ENCODE assay signal across 26 cellular contexts in the genomic region with DNA sequence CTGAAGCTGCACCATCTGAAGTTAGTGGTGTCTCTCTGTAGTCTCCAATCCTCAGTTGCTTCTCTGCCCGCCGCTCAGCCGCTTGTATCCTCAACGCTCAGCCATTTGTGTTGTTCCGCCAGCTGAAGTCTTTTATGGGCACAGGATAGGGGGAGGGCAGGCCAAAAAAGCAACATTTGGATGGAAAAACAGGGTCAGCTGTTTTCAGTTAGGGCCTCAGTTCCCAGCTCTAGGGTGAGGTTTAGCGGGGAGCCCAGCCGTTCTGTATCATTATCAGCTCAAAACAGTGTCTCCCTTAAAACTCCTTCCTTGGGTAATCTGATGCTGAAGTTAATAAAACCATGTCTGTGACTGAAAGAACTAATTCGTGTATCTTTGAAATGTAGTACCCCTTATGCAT.
"Had no signal": no experiment of that assay in that cellular context is flagged by ENCODE, and none has a peak within 500 bp of the region (broad histone marks: within the 10 kb centered on the region; RNA-seq: fewer than 3 reads in every experiment).

No MANE protein-coding gene starts in this region.

- H3K36me3 ChIP-seq: brain microvascular endothelial cell, SJCRH30 had no signal

- H3K9me3 Mint-ChIP-seq: activated CD4-positive, alpha-beta T cell treated with anti-CD3 and anti-CD28 coated beads, Interleukin-2, amount 10 ng/mL, durations not matched to agents 7 days and 5 days; activated naive CD4-positive, alpha-beta T cell treated with anti-CD3 and anti-CD28 coated beads, Interleukin-2, amount 10 ng/mL, durations not matched to agents 7 days and 5 days; T-helper 1 cell treated with Interleukin-12 subunit alpha and Interleukin-12 subunit beta and Interleukin-4 antibody, amounts not matched to agents 30 μg/mL and 1 μg/mL, for 36 hours; T-helper 2 cell treated with Interferon-gamma antibody and Interleukin-4, amounts not matched to agents 5 μg/mL and 100 μg/mL, for 36 hours had no signal

- DNase-seq: activated CD4-positive, alpha-beta T cell treated with anti-CD3 and anti-CD28 coated beads, Interleukin-2, amount 10 ng/mL, durations not matched to agents 7 days and 5 days; activated CD4-positive, alpha-beta T cell treated with anti-CD3 and anti-CD28 coated beads, Interleukin-2, amount 50 U/mL, for 48 hours; activated CD8-positive, alpha-beta memory T cell treated with anti-CD3 and anti-CD28 coated beads, Interleukin-2, amount 50 U/mL, for 4 hours; activated CD8-positive, alpha-beta T cell treated with anti-CD3 and anti-CD28 coated beads, Interleukin-2, amount 10 ng/mL, durations not matched to agents 7 days and 5 days; activated effector memory CD4-positive, alpha-beta T cell treated with Interleukin-2 at 50 U/mL for 16 hours; activated naive CD4-positive, alpha-beta T cell treated with anti-CD3 and anti-CD28 coated beads, Interleukin-2, amount 10 ng/mL, durations not matched to agents 7 days and 5 days; activated naive CD8-positive, alpha-beta T cell treated with anti-CD3 and anti-CD28 coated beads, Interleukin-2, amount 50 U/mL, for 24 hours; activated T-cell treated with anti-CD3 and anti-CD28 coated beads, Interleukin-2, amount 50 U/mL, for 48 hours; brain microvascular endothelial cell; central memory CD4-positive, alpha-beta T cell; Kasumi-1; KG1; MM.1S; MV-4-11; NCI-H1092; NCI-H1436 treated with DMSO at 0.1 percent for 48 hours; NCI-H2029; NCI-H345; NCI-H524 treated with DMSO at 0.1 percent for 48 hours; SHP77; SJCRH30; SK-N-SH had no signal

- H3K27me3 Mint-ChIP-seq: activated CD4-positive, alpha-beta T cell treated with anti-CD3 and anti-CD28 coated beads, Interleukin-2, amount 10 ng/mL, durations not matched to agents 7 days and 5 days; activated naive CD4-positive, alpha-beta T cell treated with anti-CD3 and anti-CD28 coated beads, Interleukin-2, amount 10 ng/mL, durations not matched to agents 7 days and 5 days; activated naive CD8-positive, alpha-beta T cell treated with anti-CD3 and anti-CD28 coated beads, Interleukin-2, amount 50 U/mL, for 24 hours had no signal

- H3K27ac ChIP-seq: brain microvascular endothelial cell, SJCRH30 had no signal

- H3K4me3 ChIP-seq: SJCRH30 had no signal

- H3K9ac ChIP-seq: SK-N-SH had no signal

- H3K4me1 Mint-ChIP-seq: activated CD4-positive, alpha-beta T cell treated with anti-CD3 and anti-CD28 coated beads, Interleukin-2, amount 10 ng/mL, durations not matched to agents 7 days and 5 days; activated naive CD4-positive, alpha-beta T cell treated with anti-CD3 and anti-CD28 coated beads, Interleukin-2, amount 10 ng/mL, durations not matched to agents 7 days and 5 days; activated naive CD8-positive, alpha-beta T cell treated with anti-CD3 and anti-CD28 coated beads, Interleukin-2, amount 50 U/mL, for 24 hours had no signal

- H3K27me3 ChIP-seq: brain microvascular endothelial cell, SJCRH30 had no signal

- ATAC-seq: activated CD8-positive, alpha-beta T cell treated with anti-CD3 and anti-CD28 coated beads, Interleukin-2, amount 10 ng/mL, durations not matched to agents 7 days and 5 days; activated naive CD8-positive, alpha-beta T cell treated with anti-CD3 and anti-CD28 coated beads, Interleukin-2, amount 50 U/mL, for 24 hours; Panc1 had no signal

- H3K36me3 Mint-ChIP-seq: activated naive CD4-positive, alpha-beta T cell treated with anti-CD3 and anti-CD28 coated beads, Interleukin-2, amount 10 ng/mL, durations not matched to agents 7 days and 5 days; activated naive CD8-positive, alpha-beta T cell had no signal

- H3K4me3 Mint-ChIP-seq: activated CD4-positive, alpha-beta T cell treated with anti-CD3 and anti-CD28 coated beads, Interleukin-2, amount 10 ng/mL, durations not matched to agents 7 days and 5 days; activated CD8-positive, alpha-beta T cell treated with anti-CD3 and anti-CD28 coated beads, Interleukin-2, amount 10 ng/mL, durations not matched to agents 7 days and 5 days; activated naive CD4-positive, alpha-beta T cell treated with anti-CD3 and anti-CD28 coated beads, Interleukin-2, amount 10 ng/mL, durations not matched to agents 7 days and 5 days; activated naive CD8-positive, alpha-beta T cell; activated naive CD8-positive, alpha-beta T cell treated with anti-CD3 and anti-CD28 coated beads, Interleukin-2, amount 50 U/mL, for 24 hours; T-helper 1 cell treated with Interleukin-12 subunit alpha and Interleukin-12 subunit beta and Interleukin-4 antibody, amounts not matched to agents 30 μg/mL and 1 μg/mL, for 36 hours; T-helper 2 cell treated with Interferon-gamma antibody and Interleukin-4, amounts not matched to agents 5 μg/mL and 100 μg/mL, for 36 hours had no signal

- H3K27ac Mint-ChIP-seq: activated CD4-positive, alpha-beta T cell treated with anti-CD3 and anti-CD28 coated beads, Interleukin-2, amount 10 ng/mL, durations not matched to agents 7 days and 5 days; activated CD8-positive, alpha-beta T cell treated with anti-CD3 and anti-CD28 coated beads, Interleukin-2, amount 10 ng/mL, durations not matched to agents 7 days and 5 days; activated naive CD4-positive, alpha-beta T cell treated with anti-CD3 and anti-CD28 coated beads, Interleukin-2, amount 10 ng/mL, durations not matched to agents 7 days and 5 days; activated naive CD8-positive, alpha-beta T cell; activated naive CD8-positive, alpha-beta T cell treated with anti-CD3 and anti-CD28 coated beads, Interleukin-2, amount 50 U/mL, for 24 hours; T-helper 1 cell treated with Interleukin-12 subunit alpha and Interleukin-12 subunit beta and Interleukin-4 antibody, amounts not matched to agents 30 μg/mL and 1 μg/mL, for 36 hours; T-helper 2 cell treated with Interferon-gamma antibody and Interleukin-4, amounts not matched to agents 5 μg/mL and 100 μg/mL, for 36 hours had no signal

- H3K4me1 ChIP-seq: SJCRH30 had no signal

- H3K4me2 ChIP-seq: SK-N-SH had no signal

- H3K9me3 ChIP-seq: SJCRH30, SK-N-SH had no signal
